Comparison of ENCODE assay signal across 28 cellular contexts in the genomic region with DNA sequence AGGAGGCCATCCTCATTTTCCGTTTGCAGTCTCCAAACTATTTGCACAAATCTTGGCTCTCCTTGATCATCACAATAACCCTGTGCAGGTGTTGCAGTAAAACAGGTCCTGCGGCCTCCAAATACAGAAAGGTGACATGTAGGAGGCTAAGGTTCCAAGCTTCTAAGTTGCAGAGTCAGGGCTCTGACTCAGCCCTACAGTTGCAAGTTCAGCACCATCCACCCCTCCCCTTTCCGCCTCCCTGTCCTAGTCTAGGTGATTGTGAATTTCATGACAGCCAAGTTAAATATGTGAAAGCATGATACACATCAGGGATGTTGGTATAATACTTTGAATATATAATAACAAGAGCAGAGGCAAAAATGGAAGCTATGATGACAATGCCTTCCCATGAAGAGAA.
"Had no signal": no experiment of that assay in that cellular context is flagged by ENCODE, and none has a peak within 500 bp of the region (broad histone marks: within the 10 kb centered on the region; RNA-seq: fewer than 3 reads in every experiment).

No MANE protein-coding gene starts in this region.

- H3K36me3 Mint-ChIP-seq: immature natural killer cell; mesothelial cell of epicardium; naive B cell; natural killer cell; stimulated activated naive B cell treated with anti-CD40 and anti-IgM and Interleukin-4, amounts not matched to agents 10 μg/mL and 1 μg/mL and 100 μg/mL, for 72 hours had no signal

- H3K36me3 ChIP-seq: left ventricle myocardium inferior, ovary, stomach, thyroid gland, transverse colon, upper lobe of right lung had no signal

- H3K27me3 ChIP-seq: ovary, testis, thyroid gland, transverse colon, upper lobe of right lung had no signal

- H3K27me3 Mint-ChIP-seq: naive B cell had no signal

- H3K27ac ChIP-seq: left ventricle myocardium inferior, ovary, skin epidermis, stomach, testis, thyroid gland, transverse colon, upper lobe of right lung had no signal

- H3K9me3 ChIP-seq: left ventricle myocardium inferior, ovary, stomach, testis, thyroid gland, transverse colon, upper lobe of right lung had no signal

- H3K9me3 Mint-ChIP-seq: immature natural killer cell; mesothelial cell of epicardium; natural killer cell; nephron progenitor cell; stimulated activated naive B cell treated with anti-CD40 and anti-IgM and Interleukin-4, amounts not matched to agents 10 μg/mL and 1 μg/mL and 100 μg/mL, for 72 hours had no signal

- H3K4me3 ChIP-seq: left ventricle myocardium inferior, lung, ovary, skin epidermis, stomach, testis, thyroid gland, transverse colon, upper lobe of right lung had no signal

- H3K4me1 Mint-ChIP-seq: immature natural killer cell; mesothelial cell of epicardium; naive B cell; natural killer cell; nephron progenitor cell; stimulated activated naive B cell treated with anti-CD40 and anti-IgM and Interleukin-4, amounts not matched to agents 10 μg/mL and 1 μg/mL and 100 μg/mL, for 72 hours had no signal

- ATAC-seq: natural killer cell; right cardiac atrium; sciatic nerve; stimulated activated naive B cell treated with anti-CD40 and anti-IgM and Interleukin-4, amounts not matched to agents 10 μg/mL and 1 μg/mL and 100 μg/mL, for 72 hours; stimulated activated naive CD8-positive, alpha-beta T cell treated with anti-CD3 and anti-CD28 coated beads, Interleukin-15, Interleukin-2, amounts not matched to agents 100 U/mL and 50 U/mL, for 24 hours; upper lobe of right lung had no signal

- FAIRE-seq: islet of Langerhans, urothelium cell line had no signal

- H3K27ac Mint-ChIP-seq: immature natural killer cell; mesothelial cell of epicardium; natural killer cell; nephron progenitor cell; progenitor cell of endocrine pancreas; stimulated activated naive B cell treated with anti-CD40 and anti-IgM and Interleukin-4, amounts not matched to agents 10 μg/mL and 1 μg/mL and 100 μg/mL, for 72 hours had no signal

- H3K4me3 Mint-ChIP-seq: immature natural killer cell; mesothelial cell of epicardium; naive B cell; natural killer cell; nephron progenitor cell; stimulated activated naive B cell treated with anti-CD40 and anti-IgM and Interleukin-4, amounts not matched to agents 10 μg/mL and 1 μg/mL and 100 μg/mL, for 72 hours had no signal

- H3K4me1 ChIP-seq: left ventricle myocardium inferior, stomach, testis, thyroid gland, transverse colon, upper lobe of right lung had no signal

- DNase-seq: hypothalamus; immature natural killer cell; left ventricle myocardium inferior; mesendoderm; naive B cell; natural killer cell; nephron progenitor cell; ovary; retina; right cardiac atrium; stimulated activated CD4-positive, alpha-beta T cell treated with anti-CD3 and anti-CD28 coated beads, Interleukin-12 subunit alpha, Interleukin-12 subunit beta, amount 100 ng/mL, for 4 hours; stimulated activated CD4-positive, alpha-beta T cell treated with anti-CD3 and anti-CD28 coated beads, Interleukin-15, amount 100 ng/mL, for 24 hours; stimulated activated CD4-positive, alpha-beta T cell treated with anti-CD3 and anti-CD28 coated beads, Interleukin-2, amount 100 ng/mL, for 24 hours; stimulated activated CD4-positive, alpha-beta T cell treated with anti-CD3 and anti-CD28 coated beads, Interleukin-4, amount 100 ng/mL, for 1 hour; stimulated activated naive B cell treated with anti-CD40 and anti-IgM and Interleukin-4, amounts not matched to agents 10 μg/mL and 1 μg/mL and 100 μg/mL, for 72 hours; stimulated activated naive CD8-positive, alpha-beta T cell treated with anti-CD3 and anti-CD28 coated beads, Interleukin-15, Interleukin-2, amounts not matched to agents 100 U/mL and 50 U/mL, for 24 hours; stomach; testis; thyroid gland; transverse colon; upper lobe of right lung had no signal
